In genomic region chr12:123410041-123410412, GRCh38 we compare ENCODE assay signal across 19 cellular contexts. TPM values are rescaled to one million over a fixed set of nuclear protein-coding genes. Genes with fewer than 3 reads are reported as not detected.
DNase-seq lines count a peak whose midpoint lies in the region; ATAC-seq, FAIRE-seq and TF ChIP-seq lines count a peak whose summit lies in the region.
"Had no signal": no experiment of that assay in that cellular context is flagged by ENCODE, and none has a peak within 500 bp of the region (broad histone marks: within the 10 kb centered on the region; RNA-seq: fewer than 3 reads in every experiment).

No MANE protein-coding gene starts in this region.

- in situ Hi-C loops in GM12878 (cut with MboI): no loop called here

- H3K4me1 ChIP-seq in GM12878 (ENCODE audit: control insufficient read depth, insufficient read depth, low read length) (no peaks in the 10 kb centered on the region; the same call in 1 of the 2 replicates), GM23338 (ENCODE audit: insufficient read depth) (no peaks in the 10 kb centered on the region)

- no peaks in the 10 kb centered on the region for H3K9me3 Mint-ChIP-seq in activated CD4-positive, alpha-beta T cell treated with anti-CD3 and anti-CD28 coated beads for 36 hours (ENCODE audit: low read depth)
- no peaks in the 10 kb centered on the region for H3K9me3 Mint-ChIP-seq in activated naive CD8-positive, alpha-beta T cell (ENCODE audit: low read depth)
- H3K9me3 Mint-ChIP-seq in activated naive CD8-positive, alpha-beta T cell treated with anti-CD3 and anti-CD28 coated beads, Interleukin-2, amount 50 U/mL, for 24 hours: no peaks in the 10 kb centered on the region
- no peaks in the 10 kb centered on the region for H3K9me3 Mint-ChIP-seq in stimulated activated naive B cell treated with anti-CD40 and anti-IgM and Interleukin-4, amounts not matched to agents 10 μg/mL and 1 μg/mL and 100 μg/mL, for 72 hours
- peaks cover 2% of the 10 kb centered on the region; the same call in 1 of the 3 replicates for H3K9me3 Mint-ChIP-seq in GM23338

- no peak for DNase-seq in activated CD4-positive, alpha-beta T cell treated with anti-CD3 and anti-CD28 coated beads for 36 hours
- DNase-seq in activated CD4-positive, alpha-beta T cell treated with anti-CD3 and anti-CD28 coated beads for 4 hours: no peak
- no peak for DNase-seq in activated naive CD8-positive, alpha-beta T cell treated with anti-CD3 and anti-CD28 coated beads, Interleukin-2, amount 50 U/mL, for 24 hours
- DNase-seq in GM12878 (ENCODE audit: low read depth, low spot score) (no peak), GM23338 (ENCODE audit: low spot score) (no peak), NCI-H510A treated with DMSO at 0.1 percent for 48 hours (lab: John Stamatoyannopoulos, UW) (no peak)
- no peak for DNase-seq in stimulated activated naive B cell treated with anti-CD40 and anti-IgM and Interleukin-4, amounts not matched to agents 10 μg/mL and 1 μg/mL and 100 μg/mL, for 72 hours
- DNase-seq: 8988T, EL, H7, NCI-H1930, NCI-H2171, NCI-H446 treated with DMSO at 0.1 percent for 48 hours, NCI-H748 treated with DMSO at 0.1 percent for 48 hours, OCI-M1, RPMI8226 had no signal

- SMC1A ChIA-PET in GM12878 (lab: Charles Lee; ENCODE audit: uncharacterized antibody, unreplicated experiment): interaction anchor here (0.6 to 1.3 kb wide), 4 partner anchors 10 to 126 kb away, joined by 4 to 5 read pairs (median 4); partner anchors contain the start of gene KMT5A

- no peak overlapping the region for H3K9ac ChIP-seq in GM12878 (ENCODE audit: control insufficient read depth, insufficient read depth, low read length)

- no peaks in the 10 kb centered on the region for H3F3A ChIP-seq in GM23338 (replicated peaks; ENCODE audit: low read depth)

- H3K4me1 Mint-ChIP-seq in activated CD4-positive, alpha-beta T cell treated with anti-CD3 and anti-CD28 coated beads for 36 hours: no peaks in the 10 kb centered on the region
- H3K4me1 Mint-ChIP-seq in activated naive CD8-positive, alpha-beta T cell (ENCODE audit: low read depth): no peaks in the 10 kb centered on the region
- no peaks in the 10 kb centered on the region for H3K4me1 Mint-ChIP-seq in activated naive CD8-positive, alpha-beta T cell treated with anti-CD3 and anti-CD28 coated beads, Interleukin-2, amount 50 U/mL, for 24 hours
- peaks cover 4 to 5% of the 10 kb centered on the region in 2 donors for H3K4me1 Mint-ChIP-seq in stimulated activated naive B cell treated with anti-CD40 and anti-IgM and Interleukin-4, amounts not matched to agents 10 μg/mL and 1 μg/mL and 100 μg/mL, for 72 hours
- no peaks in the 10 kb centered on the region for H3K4me1 Mint-ChIP-seq in GM23338

- CTCF ChIA-PET in activated CD4-positive, alpha-beta T cell treated with anti-CD3 and anti-CD28 coated beads for 36 hours (lab: Charles Lee): interaction anchor here (1.0 to 1.8 kb wide), 4 partner anchors 10 to 238 kb away, joined by 3 read pairs; no protein-coding TSS in a partner anchor
- CTCF ChIA-PET in GM12878 (lab: Yijun Ruan, JAX): interaction anchor here (1.4 kb wide), 1 partner anchor 171 kb away, joined by 5 read pairs; no protein-coding TSS in a partner anchor

- H3K27me3 ChIP-seq in GM12878 (replicated peaks in 1 of 2; ENCODE audit: control insufficient read depth in 2 of 2, insufficient read depth in 2 of 2, low read length in 1 of 2) (no peaks in the 10 kb centered on the region), GM23338 (ENCODE audit: insufficient read depth) (no peaks in the 10 kb centered on the region)

- H2AFZ ChIP-seq in GM12878 (ENCODE audit: control insufficient read depth, low read depth, low read length) (no peak overlapping the region), GM23338 (no peak overlapping the region)

- no peak overlapping the region for H3K4me3 Mint-ChIP-seq in activated CD4-positive, alpha-beta T cell treated with anti-CD3 and anti-CD28 coated beads for 36 hours
- no peak overlapping the region for H3K4me3 Mint-ChIP-seq in activated naive CD8-positive, alpha-beta T cell
- H3K4me3 Mint-ChIP-seq in activated naive CD8-positive, alpha-beta T cell treated with anti-CD3 and anti-CD28 coated beads, Interleukin-2, amount 50 U/mL, for 24 hours: no peak overlapping the region
- H3K4me3 Mint-ChIP-seq in stimulated activated naive B cell treated with anti-CD40 and anti-IgM and Interleukin-4, amounts not matched to agents 10 μg/mL and 1 μg/mL and 100 μg/mL, for 72 hours: no peak overlapping the region
- no peak overlapping the region for H3K4me3 Mint-ChIP-seq in GM23338

- RAD21 ChIA-PET in GM12878 (lab: Charles Lee; ENCODE audit: unreplicated experiment): interaction anchor here (0.7 to 1.8 kb wide), 5 partner anchors 21 to 351 kb away, joined by 3 to 5 read pairs (median 3); no protein-coding TSS in a partner anchor

- 96% methylated on average over 5 of the region's 5 CpGs for WGBS in GM12878 (ENCODE audit: insufficient coverage, insufficient replicate concordance, low lambda C conversion rate, missing lambda C conversion rate)

- no peaks in the 10 kb centered on the region for H3K9me3 ChIP-seq in GM12878 (replicated peaks; ENCODE audit: control insufficient read depth, insufficient read depth, low read length)

- TF ChIP-seq POLR2A in GM12878 (IDR thresholded peaks at IDR 0.05; ENCODE audit: low read depth, low read length): no peak; the same call in 1 of the 2 replicates

- intact Hi-C loops in activated CD4-positive, alpha-beta T cell treated with anti-CD3 and anti-CD28 coated beads for 36 hours (cut with DNase I, micrococcal nuclease): no loop called here
- intact Hi-C loops in GM12878 (cut with micrococcal nuclease; ENCODE audit: unreplicated experiment): no loop called here

- TF ChIP-seq EP300 in GM12878 (IDR thresholded peaks at IDR 0.05; ENCODE audit: borderline replicate concordance in 1 of 2, control insufficient read depth in 1 of 2, low read depth in 2 of 2, low read length in 2 of 2): no peak

- POLR2A ChIA-PET in activated CD4-positive, alpha-beta T cell treated with anti-CD3 and anti-CD28 coated beads for 36 hours (lab: Charles Lee): no interaction called here
- POLR2A ChIA-PET in GM12878 (lab: Charles Lee): interaction anchor here (0.6 kb wide), 1 partner anchor 65 kb away, joined by 6 read pairs; no protein-coding TSS in a partner anchor

- ATAC-seq in activated CD4-positive, alpha-beta T cell treated with anti-CD3 and anti-CD28 coated beads for 36 hours: peak; percentile 23
- ATAC-seq in activated naive CD8-positive, alpha-beta T cell treated with anti-CD3 and anti-CD28 coated beads, Interleukin-2, amount 50 U/mL, for 24 hours: no peak
- ATAC-seq in GM12878: no peak
- peak in 1 of 2 donors; percentile 10 for ATAC-seq in stimulated activated naive B cell treated with anti-CD40 and anti-IgM and Interleukin-4, amounts not matched to agents 10 μg/mL and 1 μg/mL and 100 μg/mL, for 72 hours (replicated peaks)
- no peak for ATAC-seq in GM23338

- H3K36me3 ChIP-seq in GM12878 (ENCODE audit: control insufficient read depth in 2 of 2, insufficient read depth in 2 of 2, low read length in 1 of 2): peaks cover 10 to 11% of the 10 kb centered on the region in 2 experiments; a peak in 3 of 4 replicates
- peaks cover 2% of the 10 kb centered on the region; the same call in 1 of the 2 replicates for H3K36me3 ChIP-seq in GM23338 (ENCODE audit: insufficient read depth)

- no peaks in the 10 kb centered on the region for H3K9me2 ChIP-seq in GM23338 (ENCODE audit: insufficient read depth)

- H3K79me2 ChIP-seq in GM12878 (ENCODE audit: control insufficient read depth, insufficient read depth, low read length): no peaks in the 10 kb centered on the region
- no peaks in the 10 kb centered on the region for H3K79me2 ChIP-seq in GM23338 (replicated peaks; ENCODE audit: insufficient read depth)

- TF ChIP-seq CTCF in GM12878 (IDR thresholded peaks at IDR 0.05 in 2 of 3, conservative IDR thresholded peaks at IDR 0.05 in 1 of 3; ENCODE audit: control insufficient read depth in 2 of 3, extremely low read depth in 1 of 3, insufficient read depth in 1 of 3, low read depth in 3 of 3, low read length in 3 of 3) (no peak), GM23338 (conservative IDR thresholded peaks at IDR 0.05; ENCODE audit: low read depth in 2 of 2) (no peak)

- H3K36me3 Mint-ChIP-seq in activated CD4-positive, alpha-beta T cell treated with anti-CD3 and anti-CD28 coated beads for 36 hours (ENCODE audit: low read depth): peaks cover 20% of the 10 kb centered on the region
- H3K36me3 Mint-ChIP-seq in activated naive CD8-positive, alpha-beta T cell: peaks cover 2% of the 10 kb centered on the region
- peaks cover 29% of the 10 kb centered on the region for H3K36me3 Mint-ChIP-seq in activated naive CD8-positive, alpha-beta T cell treated with anti-CD3 and anti-CD28 coated beads, Interleukin-2, amount 50 U/mL, for 24 hours (ENCODE audit: low read depth)
- H3K36me3 Mint-ChIP-seq in stimulated activated naive B cell treated with anti-CD40 and anti-IgM and Interleukin-4, amounts not matched to agents 10 μg/mL and 1 μg/mL and 100 μg/mL, for 72 hours: peaks cover 16 to 33% of the 10 kb centered on the region in 2 donors
- H3K36me3 Mint-ChIP-seq in GM23338 (ENCODE audit: low read depth): peaks cover 24% of the 10 kb centered on the region; the same call in 2 of the 3 replicates

- H3K27ac Mint-ChIP-seq in activated CD4-positive, alpha-beta T cell treated with anti-CD3 and anti-CD28 coated beads for 36 hours: peak overlapping the region; percentile 19
- H3K27ac Mint-ChIP-seq in activated naive CD8-positive, alpha-beta T cell: peak overlapping the region; percentile 28
- H3K27ac Mint-ChIP-seq in activated naive CD8-positive, alpha-beta T cell treated with anti-CD3 and anti-CD28 coated beads, Interleukin-2, amount 50 U/mL, for 24 hours: no peak overlapping the region
- peak overlapping the region; percentile 25 for H3K27ac Mint-ChIP-seq in stimulated activated naive B cell treated with anti-CD40 and anti-IgM and Interleukin-4, amounts not matched to agents 10 μg/mL and 1 μg/mL and 100 μg/mL, for 72 hours
- no peak overlapping the region for H3K27ac Mint-ChIP-seq in GM23338

- no peaks in the 10 kb centered on the region for H4K20me1 ChIP-seq in GM12878 (ENCODE audit: control insufficient read depth, insufficient read depth)
- peaks cover 4% of the 10 kb centered on the region; the same call in 1 of the 2 replicates for H4K20me1 ChIP-seq in GM23338 (replicated peaks; ENCODE audit: insufficient read depth)

- no peak overlapping the region for H3K4me3 ChIP-seq in GM12878
- no peak overlapping the region for H3K4me3 ChIP-seq in GM23338

- H3K27me3 Mint-ChIP-seq in activated CD4-positive, alpha-beta T cell treated with anti-CD3 and anti-CD28 coated beads for 36 hours: no peaks in the 10 kb centered on the region
- H3K27me3 Mint-ChIP-seq in activated naive CD8-positive, alpha-beta T cell: no peaks in the 10 kb centered on the region
- no peaks in the 10 kb centered on the region for H3K27me3 Mint-ChIP-seq in activated naive CD8-positive, alpha-beta T cell treated with anti-CD3 and anti-CD28 coated beads, Interleukin-2, amount 50 U/mL, for 24 hours
- no peaks in the 10 kb centered on the region for H3K27me3 Mint-ChIP-seq in stimulated activated naive B cell treated with anti-CD40 and anti-IgM and Interleukin-4, amounts not matched to agents 10 μg/mL and 1 μg/mL and 100 μg/mL, for 72 hours
- H3K27me3 Mint-ChIP-seq in GM23338 (ENCODE audit: insufficient read depth, low read depth, poor library complexity): peaks cover 6% of the 10 kb centered on the region

- no peak overlapping the region for H3K4me2 ChIP-seq in GM12878 (ENCODE audit: control insufficient read depth, insufficient read depth)
- no peak overlapping the region for H3K4me2 ChIP-seq in GM23338

- FAIRE-seq in GM12878 (lab: Jason Lieb, UNC): no peak
- FAIRE-seq: HTR-8/SVneo had no signal

- no peak overlapping the region for H3K27ac ChIP-seq in GM12878 (ENCODE audit: control insufficient read depth, insufficient read depth)
- H3K27ac ChIP-seq in GM23338 (ENCODE audit: low read depth): no peak overlapping the region
- H3K27ac ChIP-seq: HL-60 had no signal

- TF ChIP-seq RAD21 in GM12878 (IDR thresholded peaks at IDR 0.05; ENCODE audit: insufficient read depth, low read depth, low read length): no peak

- TSS peak; percentile 23 for BruUV-seq in GM12878 (replicated peaks; lab: Mats Ljungman, UMichigan)

RNA-seq across cellular contexts. Expression of gene KMT5A, which starts 26.1 kb away (rescaled TPM):
- total RNA-seq in activated CD4-positive, alpha-beta T cell treated with anti-CD3 and anti-CD28 coated beads for 36 hours: 10 to 100 TPM; 47.0 to 78.4 TPM
- total RNA-seq in GM12878 (2013; cell fraction: nucleolus; rRNA removed): 46.9 and 65.3 TPM in 2 replicates
- 33.7 and 41.3 TPM in 2 replicates for total RNA-seq in GM12878 (2014; rRNA removed)
- total RNA-seq in GM12878 (2014; rRNA removed; fragmentation: Illumina TruSeq; extraction: Trizol): 39.2 and 39.4 TPM in 2 replicates
- total RNA-seq in GM12878 (2021): 39.2 and 47.1 TPM in 2 replicates
- 12.8 TPM for polyA plus RNA-seq in GM12878 (2011; ENCODE audit: low read depth)
- polyA plus RNA-seq in GM12878 (2011; rRNA removed): 30.0 and 31.8 TPM in 2 replicates
- polyA plus RNA-seq in GM12878 (2011; cell fraction: cytosol; rRNA removed): 26.0 and 27.7 TPM in 2 replicates
- 69.3 and 82.9 TPM in 2 replicates for polyA plus RNA-seq in GM12878 (2011; cell fraction: nucleus; rRNA removed)
- 25.0 and 25.3 TPM in 2 replicates for polyA plus RNA-seq in GM12878 (2012)
- polyA plus RNA-seq in GM12878 (2014; fragmentation: Illumina TruSeq; extraction: Trizol): 45.4 and 54.2 TPM in 2 replicates
- 1 to 10 TPM; 3.2 to 6.8 TPM for polyA plus RNA-seq in GM12878 (2014; fragmentation: Nextera tagmentation; extraction: Ambion mirVana)
- 34.7 and 41.0 TPM in 2 replicates for polyA plus RNA-seq in GM12878 (2014; rRNA removed)
- 10 to 100 TPM; 17.3 to 18.3 TPM for polyA plus RNA-seq in GM12878 (2016; fragmentation: Nextera tagmentation; extraction: Ambion mirVana)
- polyA minus RNA-seq in GM12878 (2011; rRNA and poly(A)+ RNA removed): 22.1 and 23.6 TPM in 2 replicates
- 8.7 and 13.2 TPM in 2 replicates for polyA minus RNA-seq in GM12878 (2011; cell fraction: cytosol; rRNA and poly(A)+ RNA removed)
- polyA minus RNA-seq in GM12878 (2011; cell fraction: nucleus; rRNA and poly(A)+ RNA removed): 20.3 and 27.7 TPM in 2 replicates
- total RNA-seq in GM23338 (2014; rRNA removed; shearing (Covaris generic)): 29.0 and 29.3 TPM in 2 replicates
- 12.9 and 19.0 TPM in 2 replicates for polyA plus RNA-seq in GM23338 (2016; fragmentation: Nextera tagmentation; extraction: Ambion mirVana)

RNA-seq across cellular contexts. Expression of gene RILPL2, which starts 26.5 kb away (rescaled TPM):
- 10 to 100 TPM; 10.4 to 12.1 TPM for total RNA-seq in activated CD4-positive, alpha-beta T cell treated with anti-CD3 and anti-CD28 coated beads for 36 hours
- 14.7 and 14.8 TPM in 2 replicates for total RNA-seq in GM12878 (2013; cell fraction: nucleolus; rRNA removed)
- total RNA-seq in GM12878 (2014; rRNA removed) (18.9 and 19.2 TPM in 2 replicates), GM12878 (2014; rRNA removed; fragmentation: Illumina TruSeq; extraction: Trizol) (16.9 and 17.8 TPM in 2 replicates), GM12878 (2021) (18.7 and 19.2 TPM in 2 replicates)
- 11.1 TPM for polyA plus RNA-seq in GM12878 (2011; ENCODE audit: low read depth)
- polyA plus RNA-seq in GM12878 (2011; rRNA removed) (21.8 and 23.9 TPM in 2 replicates), GM12878 (2014; fragmentation: Illumina TruSeq; extraction: Trizol) (15.8 and 20.3 TPM in 2 replicates), GM12878 (2014; fragmentation: Nextera tagmentation; extraction: Ambion mirVana) (1 to 10 TPM; 3.5 to 8.3 TPM), GM12878 (2014; rRNA removed) (23.2 and 24.0 TPM in 2 replicates), GM12878 (2016; fragmentation: Nextera tagmentation; extraction: Ambion mirVana) (10 to 100 TPM; 36.9 to 38.5 TPM), GM23338 (2016; fragmentation: Nextera tagmentation; extraction: Ambion mirVana) (1.8 and 2.0 TPM in 2 replicates)
- 17.7 and 21.6 TPM in 2 replicates for polyA plus RNA-seq in GM12878 (2011; cell fraction: cytosol; rRNA removed)
- polyA plus RNA-seq in GM12878 (2011; cell fraction: nucleus; rRNA removed): 7.4 and 9.1 TPM in 2 replicates
- polyA plus RNA-seq in GM12878 (2012): 17.7 and 21.4 TPM in 2 replicates
- polyA minus RNA-seq in GM12878 (2011; rRNA and poly(A)+ RNA removed): 8.3 and 9.7 TPM in 2 replicates
- polyA minus RNA-seq in GM12878 (2011; cell fraction: cytosol; rRNA and poly(A)+ RNA removed): 5.8 and 6.0 TPM in 2 replicates
- 2.4 and 4.4 TPM in 2 replicates for polyA minus RNA-seq in GM12878 (2011; cell fraction: nucleus; rRNA and poly(A)+ RNA removed)
- 0.58 and 1.4 TPM in 2 replicates for total RNA-seq in GM23338 (2014; rRNA removed; shearing (Covaris generic))

RNA-seq across cellular contexts. Expression of gene SBNO1, which starts 45.4 kb away (rescaled TPM):
- total RNA-seq in activated CD4-positive, alpha-beta T cell treated with anti-CD3 and anti-CD28 coated beads for 36 hours: 10 to 100 TPM; 49.6 to 51.1 TPM
- 49.6 and 49.7 TPM in 2 replicates for total RNA-seq in GM12878 (2013; cell fraction: nucleolus; rRNA removed)
- total RNA-seq in GM12878 (2014; rRNA removed): 15.8 and 17.6 TPM in 2 replicates
- total RNA-seq in GM12878 (2014; rRNA removed; fragmentation: Illumina TruSeq; extraction: Trizol): 29.9 and 31.1 TPM in 2 replicates
- 38.2 and 39.7 TPM in 2 replicates for total RNA-seq in GM12878 (2021)
- polyA plus RNA-seq in GM12878 (2011; ENCODE audit: low read depth): 12.7 TPM
- polyA plus RNA-seq in GM12878 (2011; rRNA removed): 19.8 and 29.3 TPM in 2 replicates
- 6.1 and 8.0 TPM in 2 replicates for polyA plus RNA-seq in GM12878 (2011; cell fraction: cytosol; rRNA removed)
- polyA plus RNA-seq in GM12878 (2011; cell fraction: nucleus; rRNA removed): 7.2 and 10.4 TPM in 2 replicates
- 18.2 and 19.1 TPM in 2 replicates for polyA plus RNA-seq in GM12878 (2012)
- 22.0 and 28.2 TPM in 2 replicates for polyA plus RNA-seq in GM12878 (2014; fragmentation: Illumina TruSeq; extraction: Trizol)
- 10 to 100 TPM in 1 of 2 experiments, 1 to 10 TPM in 1; 7.5 to 10.9 TPM for polyA plus RNA-seq in GM12878 (2014; fragmentation: Nextera tagmentation; extraction: Ambion mirVana)
- 9.9 and 13.3 TPM in 2 replicates for polyA plus RNA-seq in GM12878 (2014; rRNA removed)
- 10 to 100 TPM; 33.1 to 37.8 TPM for polyA plus RNA-seq in GM12878 (2016; fragmentation: Nextera tagmentation; extraction: Ambion mirVana)
- 25.0 and 35.0 TPM in 2 replicates for polyA minus RNA-seq in GM12878 (2011; rRNA and poly(A)+ RNA removed)
- 10.6 and 13.3 TPM in 2 replicates for polyA minus RNA-seq in GM12878 (2011; cell fraction: cytosol; rRNA and poly(A)+ RNA removed)
- polyA minus RNA-seq in GM12878 (2011; cell fraction: nucleus; rRNA and poly(A)+ RNA removed): 5.0 and 8.4 TPM in 2 replicates
- 49.1 and 49.5 TPM in 2 replicates for total RNA-seq in GM23338 (2014; rRNA removed; shearing (Covaris generic))
- 25.3 and 34.9 TPM in 2 replicates for polyA plus RNA-seq in GM23338 (2016; fragmentation: Nextera tagmentation; extraction: Ambion mirVana)

RNA-seq across cellular contexts. Expression of gene SNRNP35, which starts 47.9 kb away (rescaled TPM):
- 10 to 100 TPM; 24.1 to 24.8 TPM for total RNA-seq in activated CD4-positive, alpha-beta T cell treated with anti-CD3 and anti-CD28 coated beads for 36 hours
- 62.6 and 65.9 TPM in 2 replicates for total RNA-seq in GM12878 (2013; cell fraction: nucleolus; rRNA removed)
- 23.6 and 27.2 TPM in 2 replicates for total RNA-seq in GM12878 (2014; rRNA removed)
- total RNA-seq in GM12878 (2014; rRNA removed; fragmentation: Illumina TruSeq; extraction: Trizol): 36.3 and 37.0 TPM in 2 replicates
- 17.7 and 21.6 TPM in 2 replicates for total RNA-seq in GM12878 (2021)
- 14.9 TPM for polyA plus RNA-seq in GM12878 (2011; ENCODE audit: low read depth)
- 22.0 and 22.6 TPM in 2 replicates for polyA plus RNA-seq in GM12878 (2011; rRNA removed)
- polyA plus RNA-seq in GM12878 (2011; cell fraction: cytosol; rRNA removed): 18.9 and 20.0 TPM in 2 replicates
- polyA plus RNA-seq in GM12878 (2011; cell fraction: nucleus; rRNA removed): 12.5 and 19.1 TPM in 2 replicates
- 24.5 and 39.2 TPM in 2 replicates for polyA plus RNA-seq in GM12878 (2012)
- 41.0 and 46.9 TPM in 2 replicates for polyA plus RNA-seq in GM12878 (2014; fragmentation: Illumina TruSeq; extraction: Trizol)
- polyA plus RNA-seq in GM12878 (2014; fragmentation: Nextera tagmentation; extraction: Ambion mirVana): 10 to 100 TPM; 25.0 to 49.6 TPM
- 28.7 and 33.1 TPM in 2 replicates for polyA plus RNA-seq in GM12878 (2014; rRNA removed)
- 10 to 100 TPM; 27.0 to 31.0 TPM for polyA plus RNA-seq in GM12878 (2016; fragmentation: Nextera tagmentation; extraction: Ambion mirVana)
- polyA minus RNA-seq in GM12878 (2011; rRNA and poly(A)+ RNA removed): 16.5 and 19.9 TPM in 2 replicates
- polyA minus RNA-seq in GM12878 (2011; cell fraction: cytosol; rRNA and poly(A)+ RNA removed): 9.1 and 11.5 TPM in 2 replicates
- polyA minus RNA-seq in GM12878 (2011; cell fraction: nucleus; rRNA and poly(A)+ RNA removed): 12.3 and 26.5 TPM in 2 replicates
- 8.4 and 10.6 TPM in 2 replicates for total RNA-seq in GM23338 (2014; rRNA removed; shearing (Covaris generic))
- polyA plus RNA-seq in GM23338 (2016; fragmentation: Nextera tagmentation; extraction: Ambion mirVana): 36.3 and 38.4 TPM in 2 replicates

Comparison
In these comparisons a context has a peak if more than half of its experiments do, and no peak if none do; other contexts are left out.
1. H3K27ac Mint-ChIP-seq: peak in activated CD4-positive, alpha-beta T cell treated with anti-CD3 and anti-CD28 coated beads for 36 hours (single experiment), activated naive CD8-positive, alpha-beta T cell (single experiment) and stimulated activated naive B cell treated with anti-CD40 and anti-IgM and Interleukin-4, amounts not matched to agents 10 μg/mL and 1 μg/mL and 100 μg/mL, for 72 hours (single experiment); none in activated naive CD8-positive, alpha-beta T cell treated with anti-CD3 and anti-CD28 coated beads, Interleukin-2, amount 50 U/mL, for 24 hours (single experiment) and GM23338 (single experiment).